Comparison of ENCODE assay signal across 19 cellular contexts in the genomic region with DNA sequence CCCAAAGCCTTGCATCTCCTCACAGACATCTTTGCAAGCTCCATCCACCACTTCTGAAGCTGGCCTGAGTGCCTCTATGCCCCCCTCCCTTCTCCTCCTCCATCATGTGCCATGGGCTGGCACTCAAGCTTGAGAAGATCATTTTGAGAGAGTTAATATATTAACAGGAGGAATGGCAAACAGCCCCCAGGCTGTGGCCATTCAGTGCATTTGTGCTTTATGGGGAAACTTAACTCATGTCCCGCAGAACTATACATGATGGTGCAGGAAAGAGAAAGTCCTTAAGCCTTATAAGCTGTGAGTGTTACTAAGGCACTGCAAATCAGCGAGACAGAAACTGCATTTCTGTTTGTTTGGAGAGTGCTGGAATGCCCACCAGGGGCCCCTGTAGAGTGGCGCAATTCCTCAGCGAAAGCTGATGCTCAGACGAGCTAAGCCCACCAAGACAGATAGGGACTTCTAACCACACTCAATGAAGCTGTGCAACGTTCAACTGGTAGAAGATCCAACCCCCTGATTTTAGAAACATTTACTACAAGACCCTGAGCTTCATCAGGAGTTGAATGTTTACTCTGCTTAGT. TPM values are rescaled to one million over a fixed set of nuclear protein-coding genes. Genes with fewer than 3 reads are reported as not detected.
DNase-seq lines count a peak whose midpoint lies in the region; ATAC-seq, FAIRE-seq and TF ChIP-seq lines count a peak whose summit lies in the region.
"Had no signal": no experiment of that assay in that cellular context is flagged by ENCODE, and none has a peak within 500 bp of the region (broad histone marks: within the 10 kb centered on the region; RNA-seq: fewer than 3 reads in every experiment).

No MANE protein-coding gene starts in this region.

- no peak overlapping the region for H3K23ac ChIP-seq in IMR-90 (ENCODE audit: low read depth, low read length)

- no TSS peak for BruUV-seq in IMR-90 (replicated peaks; lab: Mats Ljungman, UMichigan)

- H2AK5ac ChIP-seq in IMR-90 (ENCODE audit: low read depth, low read length) = no peak overlapping the region

- H3K56ac ChIP-seq in IMR-90 (ENCODE audit: extremely low read depth, insufficient read depth, low read length) = no peak overlapping the region

- intact Hi-C loops in IMR-90 (cut with micrococcal nuclease) = no loop called here
- intact Hi-C loops in gastrocnemius medialis (cut with DNase I; ENCODE audit: low total_unique reads) = no loop called here

- H4K5ac ChIP-seq in IMR-90 (ENCODE audit: low read depth, low read length) = no peak overlapping the region

- peak overlapping the region; percentile 13; the same call in 1 of the 2 replicates for H3K27ac ChIP-seq in IMR-90 (ENCODE audit: insufficient read depth, low read length)
- H3K27ac ChIP-seq in mesodermal cell (ENCODE audit: low read depth, low read length, severe bottlenecking) = peak overlapping the region; percentile 43
- H3K27ac ChIP-seq in gastrocnemius medialis = no peak overlapping the region
- H3K27ac ChIP-seq: HL-60, sigmoid colon, upper lobe of right lung had no signal

- no peak overlapping the region for H3K9ac ChIP-seq in IMR-90 (ENCODE audit: low read depth, low read length)

- H3K79me1 ChIP-seq in IMR-90 (ENCODE audit: low read depth in 1 of 2, low read length in 2 of 2) = peaks cover 40 to 62% of the 10 kb centered on the region in 2 experiments

- H4K91ac ChIP-seq in IMR-90 (ENCODE audit: insufficient read depth, low read depth, low read length) = no peak overlapping the region

- no peak overlapping the region for H3K4me3 ChIP-seq in BE2C (ENCODE audit: low read depth, low read length)
- no peak overlapping the region for H3K4me3 ChIP-seq in IMR-90 (ENCODE audit: insufficient read depth, low read depth, low read length)
- H3K4me3 ChIP-seq in bronchial epithelial cell (ENCODE audit: low read depth, low read length) = no peak overlapping the region
- no peak overlapping the region for H3K4me3 ChIP-seq in mesodermal cell (ENCODE audit: extremely low read depth, insufficient read depth, low read length, poor library complexity, severe bottlenecking)
- H3K4me3 ChIP-seq in gastrocnemius medialis = no peak overlapping the region
- H3K4me3 ChIP-seq: mucosa of descending colon, sigmoid colon, upper lobe of right lung had no signal

- no peaks in the 10 kb centered on the region for H3K27me3 ChIP-seq in BE2C
- no peaks in the 10 kb centered on the region for H3K27me3 ChIP-seq in IMR-90 (ENCODE audit: control insufficient read depth, insufficient read depth, low read length)
- no peaks in the 10 kb centered on the region for H3K27me3 ChIP-seq in bronchial epithelial cell (ENCODE audit: control insufficient read depth, insufficient read depth, low read length)
- H3K27me3 ChIP-seq in gastrocnemius medialis = no peaks in the 10 kb centered on the region
- H3K27me3 ChIP-seq: sigmoid colon, upper lobe of right lung had no signal

- no peak overlapping the region for H2BK20ac ChIP-seq in IMR-90 (ENCODE audit: low read depth, low read length)

- CTCF ChIA-PET in IMR-90 (lab: Yijun Ruan, JAX) = no interaction called here

- POLR2A ChIA-PET in IMR-90 (lab: Charles Lee; ENCODE audit: unreplicated experiment) = no interaction called here

- TF ChIP-seq POLR2A in IMR-90 (IDR thresholded peaks at IDR 0.05; ENCODE audit: low read depth, low read length) = no peak
- no peak for TF ChIP-seq POLR2A in gastrocnemius medialis (IDR thresholded peaks at IDR 0.05)

- H3K4me1 ChIP-seq in BE2C (no peaks in the 10 kb centered on the region), IMR-90 (ENCODE audit: control insufficient read depth, insufficient read depth, low read length) (peaks cover 24% of the 10 kb centered on the region), mesodermal cell (ENCODE audit: control insufficient read depth, insufficient read depth, low read length, poor library complexity, severe bottlenecking) (peaks cover 59% of the 10 kb centered on the region), gastrocnemius medialis (no peaks in the 10 kb centered on the region)
- H3K4me1 ChIP-seq: upper lobe of right lung had no signal

- H2BK15ac ChIP-seq in IMR-90 (ENCODE audit: low read depth, low read length) = no peak overlapping the region

- peaks cover 19% of the 10 kb centered on the region for H3K9me1 ChIP-seq in IMR-90 (ENCODE audit: insufficient read depth, low read length)

- no peak overlapping the region for H2AK9ac ChIP-seq in IMR-90 (replicated peaks; ENCODE audit: low read depth, low read length, poor library complexity)

- H3K4me2 ChIP-seq in IMR-90 (ENCODE audit: low read depth, low read length) = no peak overlapping the region

- no peak for TF ChIP-seq RAD21 in IMR-90 (IDR thresholded peaks at IDR 0.05; ENCODE audit: low read length)

- H4K20me1 ChIP-seq in IMR-90 (ENCODE audit: insufficient read depth, low read length) = peaks cover 8% of the 10 kb centered on the region

- H3K14ac ChIP-seq in IMR-90 (replicated peaks; ENCODE audit: low read depth, low read length) = no peak overlapping the region

- ATAC-seq in IMR-90 (ENCODE audit: low read depth) = peak; percentile 38
- ATAC-seq in gastrocnemius medialis = no peak
- no peak for ATAC-seq in GM21825 (IDR thresholded peaks at IDR 0.05; ENCODE audit: unreplicated experiment)
- ATAC-seq: left colon, mucosa of descending colon, upper lobe of right lung had no signal

- H3K9me3 ChIP-seq in BE2C (no peaks in the 10 kb centered on the region), IMR-90 (ENCODE audit: control insufficient read depth, insufficient read depth, low read length) (no peaks in the 10 kb centered on the region), mesodermal cell (ENCODE audit: control insufficient read depth, low read length) (no peaks in the 10 kb centered on the region), gastrocnemius medialis (no peaks in the 10 kb centered on the region)
- H3K9me3 ChIP-seq: mucosa of descending colon, sigmoid colon, upper lobe of right lung had no signal

- DNase-seq in BE2C (no peak), IMR-90 (peak; percentile 18), bronchial epithelial cell (ENCODE audit: low read depth) (no peak), NCI-H187 (lab: John Stamatoyannopoulos, UW) (no peak), gastrocnemius medialis (no peak)
- DNase-seq: foreskin fibroblast, hypothalamus, left colon, mucosa of descending colon, MV-4-11, NCI-H187 treated with DMSO at 0.1 percent for 48 hours, nucleus accumbens, sigmoid colon, upper lobe of right lung had no signal

- H2BK5ac ChIP-seq in IMR-90 (ENCODE audit: low read depth, low read length, poor library complexity, severe bottlenecking) = no peak overlapping the region

- no peak overlapping the region for H4K8ac ChIP-seq in IMR-90 (ENCODE audit: low read depth in 2 of 2, low read length in 2 of 2)

- TF ChIP-seq CTCF in BE2C (IDR thresholded peaks at IDR 0.05; ENCODE audit: low read depth, low read length) (0 out of 2 replicates have a peak, but pooled peaks have one; percentile 4), IMR-90 (conservative IDR thresholded peaks at IDR 0.05; ENCODE audit: low read depth, low read length) (no peak), bronchial epithelial cell (IDR thresholded peaks at IDR 0.05; ENCODE audit: insufficient read depth, low read length, severe bottlenecking) (no peak), gastrocnemius medialis (IDR thresholded peaks at IDR 0.05 in 4 of 5, conservative IDR thresholded peaks at IDR 0.05 in 1 of 5) (no peak)

- H3K36me3 ChIP-seq in BE2C (peaks cover 51% of the 10 kb centered on the region), IMR-90 (ENCODE audit: control insufficient read depth, insufficient read depth, low read length) (peaks cover 66% of the 10 kb centered on the region), bronchial epithelial cell (ENCODE audit: control insufficient read depth, insufficient read depth, low read length) (peaks cover 37% of the 10 kb centered on the region), mesodermal cell (ENCODE audit: control insufficient read depth, insufficient read depth, low read length) (peaks cover 87% of the 10 kb centered on the region), gastrocnemius medialis (peaks cover 7 to 100% of the 10 kb centered on the region in 2 donors)

- 17% methylated on average over 1 of the region's 6 CpGs; no CpG with 5 or more reads in 1 of the 2 experiments for WGBS in IMR-90 (ENCODE audit: extremely low coverage in 2 of 2, insufficient read length in 1 of 2), 2 experiments
- 74 to 85% methylated on average over 4 to 6 of the region's 6 CpGs for WGBS in mesodermal cell (ENCODE audit: insufficient coverage in 2 of 2), 2 experiments

- no peak overlapping the region for H2BK120ac ChIP-seq in IMR-90 (ENCODE audit: low read depth, low read length)

- in situ Hi-C loops in IMR-90 (cut with MboI; ENCODE audit: low sequenced_read_pairs) = no loop called here
- in situ Hi-C loops in gastrocnemius medialis (cut with MboI; ENCODE audit: low sequenced_read_pairs in 4 of 4) = no loop called here

- dilution Hi-C loops in IMR-90 (cut with HindIII; ENCODE audit: low sequenced_read_pairs, unreplicated experiment) = no loop called here

- no peak overlapping the region for H3K18ac ChIP-seq in IMR-90 (ENCODE audit: low read depth, low read length)

- peak; percentile 7 for FAIRE-seq in bronchial epithelial cell (lab: Jason Lieb, UNC)
- FAIRE-seq: GM19239, H54 had no signal

- H3K4ac ChIP-seq in IMR-90 (ENCODE audit: low read depth, low read length) = no peak overlapping the region

- no peak overlapping the region for H2AFZ ChIP-seq in IMR-90 (replicated peaks; ENCODE audit: low read length, poor library complexity)

TF ChIP-seq in IMR-90, 13 proteins besides CTCF, POLR2A, EP300 and RAD21:
- no peak for TF ChIP-seq RCOR1 (IDR thresholded peaks at IDR 0.05; ENCODE audit: insufficient replicate concordance, low read length)
- TF ChIP-seq CEBPB (IDR thresholded peaks at IDR 0.05; ENCODE audit: low read depth, low read length) = peak; percentile 46

RNA-seq across cellular contexts. Expression of gene PHLDA2, which starts 26.8 kb away (rescaled TPM):
- polyA plus RNA-seq in BE2C (2012; ENCODE audit: insufficient read depth, insufficient read length, low read depth) = not detected
- total RNA-seq in IMR-90 (2012; rRNA removed) (3.8 and 4.4 TPM in 2 replicates), bronchial epithelial cell (5.0 and 11.9 TPM in 2 replicates), gastrocnemius medialis (1 to 10 TPM in 1 of 4 donors, not detected in 3; 1.4 TPM)
- 89.0 and 154 TPM in 2 replicates for polyA plus RNA-seq in IMR-90 (2012; rRNA removed)
- 190 and 339 TPM in 2 replicates for polyA plus RNA-seq in IMR-90 (2012; cell fraction: cytosol; rRNA removed)
- 56.3 and 191 TPM in 2 replicates for polyA plus RNA-seq in IMR-90 (2012; cell fraction: nucleus; rRNA removed; ENCODE audit: low replicate concordance)
- polyA plus RNA-seq in mesodermal cell (2013, experiment 1 of 2) = 66.5 TPM
- polyA plus RNA-seq in mesodermal cell (2013, experiment 2 of 2) = 50.0 TPM

RNA-seq across cellular contexts. Expression of gene NAP1L4, which starts 36.1 kb away (rescaled TPM):
- 54.2 TPM for polyA plus RNA-seq in BE2C (2012; ENCODE audit: insufficient read depth, insufficient read length, low read depth)
- total RNA-seq in IMR-90 (2012; rRNA removed) (71.5 and 80.8 TPM in 2 replicates), bronchial epithelial cell (101 and 179 TPM in 2 replicates), gastrocnemius medialis (100 to 1,000 TPM in 3 of 4 donors, 10 to 100 TPM in 1; 86.4 to 123 (median 111) TPM)
- 57.3 and 80.7 TPM in 2 replicates for polyA plus RNA-seq in IMR-90 (2012; rRNA removed)
- polyA plus RNA-seq in IMR-90 (2012; cell fraction: cytosol; rRNA removed) = 50.3 and 75.4 TPM in 2 replicates
- polyA plus RNA-seq in IMR-90 (2012; cell fraction: nucleus; rRNA removed; ENCODE audit: low replicate concordance) = 71.1 and 101 TPM in 2 replicates
- 155 TPM for polyA plus RNA-seq in mesodermal cell (2013, experiment 1 of 2)
- 156 TPM for polyA plus RNA-seq in mesodermal cell (2013, experiment 2 of 2)

Comparison
In these comparisons a context has a peak if more than half of its experiments do, and no peak if none do; other contexts are left out.
1. H3K27ac ChIP-seq: peak in IMR-90 (single experiment) and mesodermal cell (single experiment); none in gastrocnemius medialis (0 of 4).